In genomic region chr4:120703908-120704307, GRCh38 we compare ENCODE assay signal across 24 cellular contexts.
"Had no signal": no experiment of that assay in that cellular context is flagged by ENCODE, and none has a peak within 500 bp of the region (broad histone marks: within the 10 kb centered on the region; RNA-seq: fewer than 3 reads in every experiment).

No MANE protein-coding gene starts in this region.

- H3K9me3 ChIP-seq: adrenal gland, stomach, testis, upper lobe of left lung had no signal

- H3K4me1 Mint-ChIP-seq: nephron; stimulated activated effector memory CD8-positive, alpha-beta T cell treated with anti-CD3 and anti-CD28 coated beads, Interleukin-12 subunit alpha, Interleukin-12 subunit beta, amount 100 ng/mL, for 72 hours; T-helper 17 cell had no signal

- H3K36me3 ChIP-seq: adrenal gland, upper lobe of left lung had no signal

- H3K4me3 Mint-ChIP-seq: nephron; stimulated activated effector memory CD8-positive, alpha-beta T cell treated with anti-CD3 and anti-CD28 coated beads, Interleukin-12 subunit alpha, Interleukin-12 subunit beta, amount 100 ng/mL, for 72 hours; T-helper 17 cell had no signal

- H3K9me3 Mint-ChIP-seq: activated naive CD4-positive, alpha-beta T cell treated with anti-CD3 and anti-CD28 coated beads, Interleukin-2, amount 50 U/mL, for 72 hours; stimulated activated effector memory CD8-positive, alpha-beta T cell treated with anti-CD3 and anti-CD28 coated beads, Interleukin-12 subunit alpha, Interleukin-12 subunit beta, amount 100 ng/mL, for 72 hours had no signal

- DNase-seq: activated CD4-positive, alpha-beta T cell treated with anti-CD3 and anti-CD28 coated beads, Interleukin-2, amount 50 U/mL, for 4 hours; activated gamma-delta T cell; adrenal gland; dermis blood vessel endothelial cell; effector memory CD4-positive, alpha-beta T cell; foreskin fibroblast; hippocampal formation; mammary epithelial cell; midbrain; stimulated activated CD4-positive, alpha-beta T cell treated with anti-CD3 and anti-CD28 coated beads, Interleukin-4, amount 100 ng/mL, for 24 hours; stomach; T-helper 17 cell; upper lobe of left lung had no signal

- H3K36me3 Mint-ChIP-seq: activated naive CD4-positive, alpha-beta T cell treated with anti-CD3 and anti-CD28 coated beads, Interleukin-2, amount 50 U/mL, for 72 hours; stimulated activated effector memory CD8-positive, alpha-beta T cell treated with anti-CD3 and anti-CD28 coated beads, Interleukin-12 subunit alpha, Interleukin-12 subunit beta, amount 100 ng/mL, for 72 hours had no signal

- H3K4me3 ChIP-seq: adrenal gland, esophagus muscularis mucosa, stomach, testis, upper lobe of left lung had no signal

- H3K27me3 ChIP-seq: adrenal gland, esophagus muscularis mucosa, stomach, testis, upper lobe of left lung had no signal

- ATAC-seq: activated naive CD4-positive, alpha-beta T cell treated with anti-CD3 and anti-CD28 coated beads, Interleukin-2, amount 50 U/mL, for 72 hours; sciatic nerve; stimulated activated effector memory CD8-positive, alpha-beta T cell treated with anti-CD3 and anti-CD28 coated beads, Interleukin-12 subunit alpha, Interleukin-12 subunit beta, amount 100 ng/mL, for 72 hours; T-helper 17 cell had no signal

- H3K27ac Mint-ChIP-seq: activated naive CD4-positive, alpha-beta T cell treated with anti-CD3 and anti-CD28 coated beads, Interleukin-2, amount 50 U/mL, for 72 hours; stimulated activated effector memory CD8-positive, alpha-beta T cell treated with anti-CD3 and anti-CD28 coated beads, Interleukin-12 subunit alpha, Interleukin-12 subunit beta, amount 100 ng/mL, for 72 hours; T-helper 17 cell had no signal

- FAIRE-seq: astrocyte, endothelial cell of umbilical vein, islet of Langerhans, TTC549 had no signal

- H3K4me1 ChIP-seq: adrenal gland, parathyroid adenoma, stomach, testis, upper lobe of left lung had no signal

- H3K27ac ChIP-seq: adrenal gland, esophagus muscularis mucosa, parathyroid adenoma, stomach, testis, upper lobe of left lung had no signal
